14 cellular contexts compared by ENCODE assay signal in the genomic region with DNA sequence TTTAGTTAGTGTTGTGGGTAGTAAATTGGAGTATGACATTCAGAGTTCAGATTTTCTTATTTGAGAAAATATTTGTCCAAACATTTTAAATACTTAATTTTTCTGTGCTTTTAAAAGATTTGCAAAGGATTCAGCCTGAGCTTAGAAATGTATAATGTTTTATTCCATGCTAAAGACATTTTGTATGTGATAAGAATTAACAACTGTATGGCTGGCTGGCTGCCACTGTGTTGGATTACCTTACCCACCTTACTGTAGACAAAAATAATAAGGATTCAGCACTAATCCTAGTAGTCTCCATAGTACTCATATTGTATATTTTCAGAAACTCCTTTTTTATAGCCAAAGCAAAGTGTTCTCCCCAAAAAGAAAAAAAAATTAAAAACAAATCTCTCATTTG.
"Had no signal": no experiment of that assay in that cellular context is flagged by ENCODE, and none has a peak within 500 bp of the region (broad histone marks: within the 10 kb centered on the region; RNA-seq: fewer than 3 reads in every experiment).

No MANE protein-coding gene starts in this region.

- H3K27ac ChIP-seq: breast epithelium, gastroesophageal sphincter, hepatocyte, left ventricle myocardium inferior, sigmoid colon, thoracic aorta had no signal

- H3K27me3 ChIP-seq: breast epithelium, gastroesophageal sphincter, hepatocyte, sigmoid colon had no signal

- ATAC-seq: activated T-cell treated with anti-CD3 and anti-CD28 coated beads, Interleukin-2, amount 50 U/mL, for 4 hours; gastroesophageal sphincter; stimulated activated naive CD8-positive, alpha-beta T cell treated with anti-CD3 and anti-CD28 coated beads, Interleukin-15, amount 100 ng/mL, for 72 hours had no signal

- H3K36me3 ChIP-seq: breast epithelium, gastroesophageal sphincter, left ventricle myocardium inferior, sigmoid colon, thoracic aorta had no signal

- H2AFZ ChIP-seq: hepatocyte had no signal

- H3K4me3 ChIP-seq: breast epithelium, hepatocyte, sigmoid colon, thoracic aorta had no signal

- DNase-seq: activated CD4-positive, alpha-beta memory T cell treated with anti-CD3 and anti-CD28 coated beads for 36 hours; activated CD4-positive, alpha-beta T cell treated with anti-CD3 and anti-CD28 coated beads for 1 hour; activated effector memory CD4-positive, alpha-beta T cell treated with anti-CD3 and anti-CD28 coated beads, Interleukin-2, amount 50 U/mL, for 16 hours; activated T-cell treated with anti-CD3 and anti-CD28 coated beads, Interleukin-2, amount 50 U/mL, for 4 hours; amygdala; kidney; left ventricle myocardium inferior; sigmoid colon; stimulated activated CD4-positive, alpha-beta T cell treated with anti-CD3 and anti-CD28 coated beads, Interleukin-4, amount 100 ng/mL, for 4 hours; stimulated activated naive CD8-positive, alpha-beta T cell treated with anti-CD3 and anti-CD28 coated beads, Interleukin-15, amount 100 ng/mL, for 72 hours had no signal

- H3K4me1 ChIP-seq: breast epithelium had no signal
